ENCODE assay signal across 8 cellular contexts in genomic region chr9:136245194-136246150, GRCh38. TPM values are rescaled to one million over a fixed set of nuclear protein-coding genes. Genes with fewer than 3 reads are reported as not detected.
A peak's percentile ranks its signal among the peaks of the same experiment; 100 is the strongest.
DNase-seq lines count a peak whose midpoint lies in the region; ATAC-seq and TF ChIP-seq lines count a peak whose summit lies in the region.

TSS of gene QSOX2 (minus strand) at chr9:136245812. CDS start at chr9:136245803, 9 bp downstream.

- peak within 1 kb of the TSS; percentile 93 for H3K4me3 ChIP-seq in GM06990 (replicated peaks; ENCODE audit: low read depth, low read length)
- H3K4me3 ChIP-seq in iPS-18c (ENCODE audit: insufficient read depth, low read depth, low read length), result peak within 1 kb of the TSS; percentile 74
- peak within 1 kb of the TSS; percentile 77 for H3K4me3 ChIP-seq in skeletal muscle satellite cell (ENCODE audit: low read length)

- peaks cover 3% of the 10 kb centered on the region; the same call in 1 of the 2 replicates for H3K36me3 ChIP-seq in GM06990 (ENCODE audit: control insufficient read depth, insufficient read depth, low read length)
- H3K36me3 ChIP-seq in skeletal muscle satellite cell (ENCODE audit: insufficient read depth, low read length), result no peaks in the 10 kb centered on the region

- peak; percentile 81 for DNase-seq in GM06990 (ENCODE audit: extremely low read depth, insufficient read length)
- peak; percentile 41 for DNase-seq in NCI-H2107 treated with DMSO at 0.1 percent for 48 hours (lab: John Stamatoyannopoulos, UW; ENCODE audit: unreplicated experiment)
- peak; percentile 87 to 88 for DNase-seq in T47D (ENCODE audit: low read depth in 1 of 2, low spot score in 1 of 2)

- TF ChIP-seq CTCF in GM06990 (IDR thresholded peaks at IDR 0.05; ENCODE audit: insufficient read depth, low read length, poor library complexity, severe bottlenecking) (no peak), VCaP (conservative IDR thresholded peaks at IDR 0.05) (no peak)

- H3K9me3 ChIP-seq in iPS-18c (ENCODE audit: control insufficient read depth, insufficient read depth, low read length) (peaks cover 2% of the 10 kb centered on the region), skeletal muscle satellite cell (replicated peaks; ENCODE audit: low read length) (no peaks in the 10 kb centered on the region)

- H3K4me2 ChIP-seq in skeletal muscle satellite cell (ENCODE audit: low read length), result peak within 1 kb of the TSS; percentile 95

- ATAC-seq in HG02763 (IDR thresholded peaks at IDR 0.05; ENCODE audit: unreplicated experiment) (peak; percentile 62), GM18870 (IDR thresholded peaks at IDR 0.05; ENCODE audit: unreplicated experiment) (no peak)

- H3K9ac ChIP-seq in skeletal muscle satellite cell (ENCODE audit: low read depth, low read length), result peak within 1 kb of the TSS; percentile 68

- in situ Hi-C loops in T47D (cut with HindIII; ENCODE audit: low pct_unique_long_range_greater_than_20kb, low sequenced_read_pairs), result no loop called here

- H3K27me3 ChIP-seq in GM06990 (replicated peaks; ENCODE audit: control insufficient read depth, insufficient read depth, low read length) (no peaks in the 10 kb centered on the region; the same call in 1 of the 2 replicates), skeletal muscle satellite cell (ENCODE audit: control insufficient read depth, insufficient read depth, low read length) (peaks cover 22% of the 10 kb centered on the region)

- H3K27ac ChIP-seq in VCaP, result peak within 1 kb of the TSS; percentile 81

- peaks cover 15% of the 10 kb centered on the region for H3K4me1 ChIP-seq in skeletal muscle satellite cell (ENCODE audit: control insufficient read depth, insufficient read depth, low read length)

RNA-seq across cellular contexts. Expression of gene QSOX2, which starts in this region (rescaled TPM):
- 13.2 and 20.8 TPM in 2 replicates for total RNA-seq in skeletal muscle satellite cell (2012; rRNA removed)
